8 cellular contexts compared by ENCODE assay signal in the genomic region with DNA sequence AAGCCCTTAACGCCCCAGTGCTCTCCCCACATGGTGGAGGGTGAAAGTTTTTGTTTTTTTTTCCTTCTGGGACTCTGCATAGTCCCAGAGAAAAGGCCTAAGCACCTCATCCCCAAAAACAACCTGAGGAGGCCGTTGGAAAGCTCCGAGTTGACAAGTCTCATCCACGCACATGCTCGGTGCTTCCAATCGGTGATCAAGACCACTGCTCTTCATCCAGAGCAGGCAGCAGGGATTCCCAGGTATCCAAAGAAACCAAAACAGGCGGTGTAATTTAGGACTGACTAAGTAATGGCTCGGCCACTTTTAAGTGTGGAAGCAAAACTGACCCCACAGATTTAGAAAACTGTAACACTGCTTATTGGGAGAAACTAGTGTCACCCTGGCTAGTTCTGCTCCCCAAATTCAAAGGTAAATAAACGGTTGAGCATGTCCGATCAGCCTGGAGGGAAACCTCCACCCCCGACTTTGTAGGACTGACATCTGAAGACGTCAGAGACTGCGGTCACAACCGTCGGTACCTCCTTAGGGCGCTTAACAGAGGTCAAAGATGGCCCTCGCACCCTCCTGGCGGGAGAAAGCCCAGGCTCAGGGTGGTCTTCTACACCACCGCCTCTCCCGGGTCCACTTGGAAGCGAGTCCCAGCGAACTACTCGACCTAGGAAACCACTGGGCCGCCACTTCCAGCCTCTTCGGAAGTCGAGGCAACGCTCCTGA. TPM values are rescaled to one million over a fixed set of nuclear protein-coding genes. Genes with fewer than 3 reads are reported as not detected.
DNase-seq lines count a peak whose midpoint lies in the region; ATAC-seq, FAIRE-seq and TF ChIP-seq lines count a peak whose summit lies in the region.

No MANE protein-coding gene starts in this region.

- H3K4me3 Mint-ChIP-seq in activated T-helper 2 cell treated with anti-CD3 and anti-CD28 coated beads, Interferon-gamma antibody, Interleukin-2, Interleukin-4, amounts not matched to agents 10 μg/mL and 5 μg/mL and 100 μg/mL, durations not matched to agents 14 hours and 24 hours and 36 hours (ENCODE audit: low read depth) = peak overlapping the region; percentile 88

- no peaks in the 10 kb centered on the region for H3K9me3 ChIP-seq in kidney (ENCODE audit: control insufficient read depth in 1 of 2, low read length in 2 of 2)
- H3K9me3 ChIP-seq in testis = no peaks in the 10 kb centered on the region

- H3K27ac Mint-ChIP-seq in activated T-helper 2 cell treated with anti-CD3 and anti-CD28 coated beads, Interferon-gamma antibody, Interleukin-2, Interleukin-4, amounts not matched to agents 10 μg/mL and 5 μg/mL and 100 μg/mL, durations not matched to agents 14 hours and 24 hours and 36 hours = peak overlapping the region; percentile 99

- peaks cover 11 to 12% of the 10 kb centered on the region in 2 donors for H3K4me1 ChIP-seq in kidney (ENCODE audit: control insufficient read depth in 1 of 2, insufficient read depth in 1 of 2, low read depth in 1 of 2, low read length in 2 of 2)
- peaks cover 16% of the 10 kb centered on the region for H3K4me1 ChIP-seq in testis

- DNase-seq in D341Med (ENCODE audit: low spot score) (peak; percentile 23), kidney (no peak), testis (no peak), NCI-H524 (lab: John Stamatoyannopoulos, UW) (no peak), NCI-H2227 treated with DMSO at 0.1 percent for 48 hours (lab: John Stamatoyannopoulos, UW) (no peak), NCI-H1436 (lab: John Stamatoyannopoulos, UW) (no peak)
- DNase-seq in activated T-helper 2 cell treated with anti-CD3 and anti-CD28 coated beads, Interferon-gamma antibody, Interleukin-2, Interleukin-4, amounts not matched to agents 10 μg/mL and 5 μg/mL and 100 μg/mL, durations not matched to agents 14 hours and 24 hours and 36 hours (ENCODE audit: low spot score) = no peak

- H3K4me1 Mint-ChIP-seq in activated T-helper 2 cell treated with anti-CD3 and anti-CD28 coated beads, Interferon-gamma antibody, Interleukin-2, Interleukin-4, amounts not matched to agents 10 μg/mL and 5 μg/mL and 100 μg/mL, durations not matched to agents 14 hours and 24 hours and 36 hours (ENCODE audit: low read depth) = peaks cover 18% of the 10 kb centered on the region

- no peaks in the 10 kb centered on the region for H3K9me3 Mint-ChIP-seq in activated T-helper 2 cell treated with anti-CD3 and anti-CD28 coated beads, Interferon-gamma antibody, Interleukin-2, Interleukin-4, amounts not matched to agents 10 μg/mL and 5 μg/mL and 100 μg/mL, durations not matched to agents 14 hours and 24 hours and 36 hours

- H3K27me3 ChIP-seq in testis = no peaks in the 10 kb centered on the region

- intact Hi-C loops in activated T-helper 2 cell treated with anti-CD3 and anti-CD28 coated beads, Interferon-gamma antibody, Interleukin-2, Interleukin-4, amounts not matched to agents 10 μg/mL and 5 μg/mL and 100 μg/mL, durations not matched to agents 14 hours and 24 hours and 36 hours (cut with micrococcal nuclease) = loop anchor here (1.0 kb wide), 2 partner anchors 8 to 44 kb away; a partner anchor contains a TSS
- intact Hi-C loops in kidney (cut with DNase I) (no loop called here), testis (cut with DNase I; ENCODE audit: low total_unique reads) (no loop called here)

- 20 to 25% methylated on average over 12 to 27 of the region's 27 CpGs for WGBS in testis, 2 donors

- peaks cover 3 to 5% of the 10 kb centered on the region in 2 donors for H3K36me3 ChIP-seq in kidney (ENCODE audit: control insufficient read depth in 1 of 2, insufficient read depth in 2 of 2, low read length in 2 of 2)
- H3K36me3 ChIP-seq in testis (ENCODE audit: low read depth, missing control alignments) = no peaks in the 10 kb centered on the region

- no peak for TF ChIP-seq POLR2A in testis (IDR thresholded peaks at IDR 0.05)

- H3K4me3 ChIP-seq in kidney (ENCODE audit: low read length in 2 of 2) (peak overlapping the region; percentile 76 to 89), testis (peak overlapping the region; percentile 66 to 68)

- H3K9ac ChIP-seq in kidney (ENCODE audit: low read length in 2 of 2) = peak overlapping the region; percentile 18 to 77

- no peak for FAIRE-seq in kidney (lab: Jason Lieb, UNC)

- H3K36me3 Mint-ChIP-seq in activated T-helper 2 cell treated with anti-CD3 and anti-CD28 coated beads, Interferon-gamma antibody, Interleukin-2, Interleukin-4, amounts not matched to agents 10 μg/mL and 5 μg/mL and 100 μg/mL, durations not matched to agents 14 hours and 24 hours and 36 hours (ENCODE audit: low read depth) = peaks cover 22% of the 10 kb centered on the region

- H3K27me3 Mint-ChIP-seq in activated T-helper 2 cell treated with anti-CD3 and anti-CD28 coated beads, Interferon-gamma antibody, Interleukin-2, Interleukin-4, amounts not matched to agents 10 μg/mL and 5 μg/mL and 100 μg/mL, durations not matched to agents 14 hours and 24 hours and 36 hours (ENCODE audit: low read depth) = no peaks in the 10 kb centered on the region

- TF ChIP-seq CTCF in kidney (IDR thresholded peaks at IDR 0.05; ENCODE audit: borderline replicate concordance, extremely low read depth, insufficient read depth) = no peak
- TF ChIP-seq CTCF in testis (IDR thresholded peaks at IDR 0.05) = no peak

- H3K27ac ChIP-seq in kidney (ENCODE audit: low read depth in 2 of 2, low read length in 2 of 2) = peak overlapping the region; percentile 79 to 94
- peak overlapping the region; percentile 73 to 93 for H3K27ac ChIP-seq in testis

- peak; percentile 2 for ATAC-seq in HG02870 (IDR thresholded peaks at IDR 0.05; ENCODE audit: unreplicated experiment)

RNA-seq across cellular contexts. Expression of a gene that starts 1.0 kb away (rescaled TPM):
- 6.6 and 6.9 TPM in 2 replicates for total RNA-seq in activated T-helper 2 cell treated with anti-CD3 and anti-CD28 coated beads, Interferon-gamma antibody, Interleukin-2, Interleukin-4, amounts not matched to agents 10 μg/mL and 5 μg/mL and 100 μg/mL, durations not matched to agents 14 hours and 24 hours and 36 hours
- total RNA-seq in kidney (13.3 TPM), testis (10 to 100 TPM; 33.6 to 38.7 TPM)
- polyA plus RNA-seq in kidney (ENCODE audit: insufficient read depth, low read depth, low replicate concordance) (12.6 TPM), testis (ENCODE audit: insufficient read depth, low read depth, low replicate concordance) (24.3 TPM)

RNA-seq across cellular contexts. Expression of a gene that starts 8.3 kb away (rescaled TPM):
- 11.6 and 12.3 TPM in 2 replicates for total RNA-seq in activated T-helper 2 cell treated with anti-CD3 and anti-CD28 coated beads, Interferon-gamma antibody, Interleukin-2, Interleukin-4, amounts not matched to agents 10 μg/mL and 5 μg/mL and 100 μg/mL, durations not matched to agents 14 hours and 24 hours and 36 hours
- total RNA-seq in kidney = 13.0 TPM
- 3.9 TPM for polyA plus RNA-seq in kidney (ENCODE audit: insufficient read depth, low read depth, low replicate concordance)
- total RNA-seq in testis = 10 to 100 TPM; 23.2 to 24.8 TPM
- 7.8 TPM for polyA plus RNA-seq in testis (ENCODE audit: insufficient read depth, low read depth, low replicate concordance)

RNA-seq across cellular contexts. Expression of a gene that starts 23.7 kb away (rescaled TPM):
- total RNA-seq in activated T-helper 2 cell treated with anti-CD3 and anti-CD28 coated beads, Interferon-gamma antibody, Interleukin-2, Interleukin-4, amounts not matched to agents 10 μg/mL and 5 μg/mL and 100 μg/mL, durations not matched to agents 14 hours and 24 hours and 36 hours = 9.6 and 11.3 TPM in 2 replicates
- total RNA-seq in kidney (9.9 TPM), testis (10 to 100 TPM in 1 of 2 donors, 1 to 10 TPM in 1; 8.5 to 15.8 TPM)
- polyA plus RNA-seq in kidney (ENCODE audit: insufficient read depth, low read depth, low replicate concordance) (3.4 TPM), testis (ENCODE audit: insufficient read depth, low read depth, low replicate concordance) (4.8 TPM)

RNA-seq across cellular contexts. Expression of a gene that starts 35.2 kb away (rescaled TPM):
- 3.2 and 3.4 TPM in 2 replicates for total RNA-seq in activated T-helper 2 cell treated with anti-CD3 and anti-CD28 coated beads, Interferon-gamma antibody, Interleukin-2, Interleukin-4, amounts not matched to agents 10 μg/mL and 5 μg/mL and 100 μg/mL, durations not matched to agents 14 hours and 24 hours and 36 hours
- 7.8 TPM for total RNA-seq in kidney
- polyA plus RNA-seq in kidney (ENCODE audit: insufficient read depth, low read depth, low replicate concordance) = 2.9 TPM
- 10 to 100 TPM; 11.4 to 11.6 TPM for total RNA-seq in testis
- polyA plus RNA-seq in testis (ENCODE audit: insufficient read depth, low read depth, low replicate concordance) = 5.5 TPM

RNA-seq across cellular contexts. Expression of a gene that starts 36.6 kb away (rescaled TPM):
- 23.0 and 23.5 TPM in 2 replicates for total RNA-seq in activated T-helper 2 cell treated with anti-CD3 and anti-CD28 coated beads, Interferon-gamma antibody, Interleukin-2, Interleukin-4, amounts not matched to agents 10 μg/mL and 5 μg/mL and 100 μg/mL, durations not matched to agents 14 hours and 24 hours and 36 hours
- 10.8 TPM for total RNA-seq in kidney
- polyA plus RNA-seq in kidney (ENCODE audit: insufficient read depth, low read depth, low replicate concordance) = 41.5 TPM
- total RNA-seq in testis = 10 to 100 TPM; 29.1 to 37.8 TPM
- polyA plus RNA-seq in testis (ENCODE audit: insufficient read depth, low read depth, low replicate concordance) = 63.6 TPM
